ENCODE assay signal across 16 cellular contexts in the genomic region with DNA sequence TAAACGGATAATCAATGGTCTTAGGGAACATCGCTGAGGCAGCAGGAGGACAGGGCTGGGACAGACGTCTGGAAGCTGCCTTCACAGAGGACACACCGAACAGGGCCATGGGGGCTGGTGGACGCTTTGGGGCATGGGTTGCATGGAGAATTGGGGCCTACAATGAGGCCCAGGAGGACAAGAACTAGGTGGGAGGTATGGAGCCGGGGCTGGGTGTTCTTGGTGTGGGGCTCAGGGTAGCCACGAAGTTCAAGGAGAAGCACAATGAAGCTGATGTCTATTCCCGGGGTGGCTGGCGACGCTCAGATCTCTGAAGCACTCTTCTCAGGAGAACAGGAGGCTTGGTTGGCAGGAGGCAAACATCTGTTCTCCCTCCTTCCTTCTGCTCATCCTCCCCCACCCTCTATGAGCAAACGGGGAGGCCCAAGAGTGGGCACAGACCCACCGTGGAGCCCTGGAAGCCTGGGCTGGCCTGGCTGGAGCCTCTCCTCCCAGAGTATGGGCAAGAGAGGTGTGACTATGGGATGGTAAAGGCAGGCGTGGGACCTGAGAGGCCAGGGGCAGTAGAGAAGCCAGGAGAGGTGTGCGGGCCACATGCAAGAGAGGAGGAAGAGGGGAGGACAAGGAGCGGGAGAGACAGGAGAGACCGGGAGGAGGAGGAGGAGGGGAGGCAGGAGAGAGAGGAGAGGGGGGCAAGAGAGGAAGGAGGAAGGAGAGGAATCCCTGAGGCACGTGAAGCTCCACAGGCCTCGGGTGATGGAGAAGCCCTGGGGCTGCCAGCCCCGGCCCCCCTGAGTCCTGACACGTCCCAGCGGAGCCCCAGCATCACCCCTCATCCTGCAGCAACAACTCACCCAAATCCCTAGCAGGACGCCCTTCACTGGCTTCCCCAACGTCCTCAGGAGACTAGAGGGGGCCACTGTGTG.
DNase-seq lines count a peak whose midpoint lies in the region; TF ChIP-seq lines count a peak whose summit lies in the region.
"Had no signal": no experiment of that assay in that cellular context is flagged by ENCODE, and none has a peak within 500 bp of the region (broad histone marks: within the 10 kb centered on the region; RNA-seq: fewer than 3 reads in every experiment).

No MANE protein-coding gene starts in this region.

- no peaks in the 10 kb centered on the region for H3K4me1 ChIP-seq in osteoblast (ENCODE audit: insufficient read depth, low read length)

- no peak overlapping the region for H2AFZ ChIP-seq in osteoblast (ENCODE audit: low read length)

- H3K36me3 ChIP-seq in osteoblast (ENCODE audit: insufficient read depth, low read length), result no peaks in the 10 kb centered on the region

- H3K27me3 ChIP-seq in osteoblast (ENCODE audit: insufficient read depth, low read length), result no peaks in the 10 kb centered on the region

- H3K27me3 Mint-ChIP-seq in glutamatergic neuron (ENCODE audit: unreplicated experiment), result peaks cover 8% of the 10 kb centered on the region
- H3K27me3 Mint-ChIP-seq in activated T-helper 1 cell treated with anti-CD3 and anti-CD28 coated beads, Interleukin-12 subunit alpha, Interleukin-12 subunit beta, Interleukin-2, Interleukin-4 antibody, amounts not matched to agents 30 ng/mL and 10 ng/mL and 1 ng/mL, durations not matched to agents 14 hours and 24 hours and 36 hours (ENCODE audit: insufficient read depth), result no peaks in the 10 kb centered on the region

- intact Hi-C loops in activated T-helper 1 cell treated with anti-CD3 and anti-CD28 coated beads, Interleukin-12 subunit alpha, Interleukin-12 subunit beta, Interleukin-2, Interleukin-4 antibody, amounts not matched to agents 30 ng/mL and 10 ng/mL and 1 ng/mL, durations not matched to agents 14 hours and 24 hours and 36 hours (cut with micrococcal nuclease), result no loop called here

- peaks cover 23% of the 10 kb centered on the region for H3K4me1 Mint-ChIP-seq in glutamatergic neuron (ENCODE audit: low read depth, unreplicated experiment)
- H3K4me1 Mint-ChIP-seq in activated T-helper 1 cell treated with anti-CD3 and anti-CD28 coated beads, Interleukin-12 subunit alpha, Interleukin-12 subunit beta, Interleukin-2, Interleukin-4 antibody, amounts not matched to agents 30 ng/mL and 10 ng/mL and 1 ng/mL, durations not matched to agents 14 hours and 24 hours and 36 hours (ENCODE audit: low read depth), result no peaks in the 10 kb centered on the region

- H3K4me2 ChIP-seq in osteoblast (ENCODE audit: insufficient read depth, low read length), result no peak overlapping the region

- DNase-seq in NCI-H82 (lab: John Stamatoyannopoulos, UW) (peak; percentile 8), NCI-H82 treated with DMSO at 0.1 percent for 48 hours (lab: John Stamatoyannopoulos, UW; ENCODE audit: unreplicated experiment) (no peak), NCI-H2171 (lab: John Stamatoyannopoulos, UW) (peak; percentile 31), glutamatergic neuron (peak; percentile 10), osteoblast (ENCODE audit: insufficient read length, low spot score, missing footprints) (peak; percentile 79), NCI-H2029 (lab: John Stamatoyannopoulos, UW) (no peak), NCI-H774 (lab: John Stamatoyannopoulos, UW) (no peak)
- no peak for DNase-seq in activated T-helper 1 cell treated with anti-CD3 and anti-CD28 coated beads, Interleukin-12 subunit alpha, Interleukin-12 subunit beta, Interleukin-2, Interleukin-4 antibody, amounts not matched to agents 30 ng/mL and 10 ng/mL and 1 ng/mL, durations not matched to agents 14 hours and 24 hours and 36 hours (ENCODE audit: low spot score)
- DNase-seq: 8988T, COR-L47, Karpas-422, MM.1S, NCI-H1930, NCI-H526 treated with DMSO at 0.1 percent for 48 hours, PC-3 had no signal

- H3K4me3 Mint-ChIP-seq in glutamatergic neuron (ENCODE audit: unreplicated experiment), result peak overlapping the region; percentile 32
- no peak overlapping the region for H3K4me3 Mint-ChIP-seq in activated T-helper 1 cell treated with anti-CD3 and anti-CD28 coated beads, Interleukin-12 subunit alpha, Interleukin-12 subunit beta, Interleukin-2, Interleukin-4 antibody, amounts not matched to agents 30 ng/mL and 10 ng/mL and 1 ng/mL, durations not matched to agents 14 hours and 24 hours and 36 hours

- no peaks in the 10 kb centered on the region for H3K9me3 ChIP-seq in osteoblast (ENCODE audit: low read depth, low read length)

- H3K27ac ChIP-seq in osteoblast (ENCODE audit: low read depth, low read length), result no peak overlapping the region
- H3K27ac ChIP-seq: C4-2B had no signal

- peak overlapping the region; percentile 85 for H3K27ac Mint-ChIP-seq in glutamatergic neuron (ENCODE audit: unreplicated experiment)
- no peak overlapping the region for H3K27ac Mint-ChIP-seq in activated T-helper 1 cell treated with anti-CD3 and anti-CD28 coated beads, Interleukin-12 subunit alpha, Interleukin-12 subunit beta, Interleukin-2, Interleukin-4 antibody, amounts not matched to agents 30 ng/mL and 10 ng/mL and 1 ng/mL, durations not matched to agents 14 hours and 24 hours and 36 hours

- H3K36me3 Mint-ChIP-seq in glutamatergic neuron (ENCODE audit: unreplicated experiment), result no peaks in the 10 kb centered on the region
- H3K36me3 Mint-ChIP-seq in activated T-helper 1 cell treated with anti-CD3 and anti-CD28 coated beads, Interleukin-12 subunit alpha, Interleukin-12 subunit beta, Interleukin-2, Interleukin-4 antibody, amounts not matched to agents 30 ng/mL and 10 ng/mL and 1 ng/mL, durations not matched to agents 14 hours and 24 hours and 36 hours (ENCODE audit: low read depth), result no peaks in the 10 kb centered on the region

- no peaks in the 10 kb centered on the region for H3K79me2 ChIP-seq in osteoblast (ENCODE audit: insufficient read depth, low read length)

- no peak overlapping the region for H3K4me3 ChIP-seq in osteoblast (ENCODE audit: insufficient read depth, low read length)

- no peaks in the 10 kb centered on the region for H4K20me1 ChIP-seq in osteoblast (ENCODE audit: insufficient read depth, low read length)

- H3K9me3 Mint-ChIP-seq in glutamatergic neuron (ENCODE audit: unreplicated experiment), result peaks cover 5% of the 10 kb centered on the region
- H3K9me3 Mint-ChIP-seq in activated T-helper 1 cell treated with anti-CD3 and anti-CD28 coated beads, Interleukin-12 subunit alpha, Interleukin-12 subunit beta, Interleukin-2, Interleukin-4 antibody, amounts not matched to agents 30 ng/mL and 10 ng/mL and 1 ng/mL, durations not matched to agents 14 hours and 24 hours and 36 hours, result no peaks in the 10 kb centered on the region

- no peak for TF ChIP-seq CTCF in glutamatergic neuron (IDR thresholded peaks at IDR 0.05; ENCODE audit: partially characterized antibody, unreplicated experiment)
- TF ChIP-seq CTCF in osteoblast (IDR thresholded peaks at IDR 0.05; ENCODE audit: extremely low read depth, low read depth, low read length), result no peak

Comparison
In these comparisons a context has a peak if more than half of its experiments do, and no peak if none do; other contexts are left out.
1. DNase-seq: peak in NCI-H82 (single experiment), NCI-H2171 (single experiment), glutamatergic neuron (single experiment) and osteoblast (single experiment); none in NCI-H82 treated with DMSO at 0.1 percent for 48 hours (single experiment), NCI-H2029 (single experiment), activated T-helper 1 cell treated with anti-CD3 and anti-CD28 coated beads, Interleukin-12 subunit alpha, Interleukin-12 subunit beta, Interleukin-2, Interleukin-4 antibody, amounts not matched to agents 30 ng/mL and 10 ng/mL and 1 ng/mL, durations not matched to agents 14 hours and 24 hours and 36 hours (single experiment) and NCI-H774 (single experiment).